Comparison of ENCODE assay signal across 10 cellular contexts in the genomic region with DNA sequence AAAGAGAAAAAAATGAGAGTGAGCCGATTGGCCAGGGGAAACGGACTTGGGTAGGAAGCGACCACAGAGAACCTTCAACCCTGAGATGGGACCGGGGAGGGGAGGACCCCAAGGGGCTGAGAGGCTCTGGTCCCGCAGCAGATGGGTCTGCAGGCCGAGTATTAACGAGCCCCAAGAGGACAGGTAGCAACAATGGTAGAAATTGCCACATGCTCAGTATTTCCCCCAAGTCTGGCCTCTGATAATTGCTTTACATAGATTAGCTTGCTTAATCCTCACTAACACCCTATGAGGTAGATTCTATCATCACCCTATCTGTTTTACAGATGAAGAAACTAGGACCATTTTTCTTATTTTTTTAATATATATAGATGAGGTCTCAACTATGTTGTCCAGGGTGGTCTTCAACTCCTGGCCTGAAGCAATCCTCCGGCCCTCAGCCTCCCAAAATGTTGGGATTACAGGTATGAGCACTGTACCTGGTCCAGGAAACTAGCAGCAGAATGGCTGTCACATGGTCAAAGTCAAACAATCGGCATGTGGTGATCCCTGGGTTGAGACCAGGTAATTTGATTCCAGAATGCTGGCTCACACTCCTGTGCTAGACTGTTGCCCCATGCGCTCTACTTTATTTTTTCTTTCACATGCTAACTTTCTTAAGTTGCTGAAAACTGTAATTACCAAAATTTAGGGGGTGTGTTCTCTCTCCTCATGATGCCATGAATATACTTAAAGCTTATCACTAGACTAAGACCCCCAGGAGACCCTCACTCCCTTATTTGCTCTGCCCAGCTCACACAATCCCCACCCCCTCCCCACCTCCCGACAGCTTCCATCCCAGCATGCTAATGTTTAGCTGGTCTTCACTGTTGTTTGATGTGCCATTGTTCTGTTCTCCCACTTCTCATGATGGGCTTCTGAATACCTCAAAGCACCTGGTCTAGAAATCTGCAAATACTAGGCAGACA.
DNase-seq lines count a peak whose midpoint lies in the region; ATAC-seq and TF ChIP-seq lines count a peak whose summit lies in the region.
"Had no signal": no experiment of that assay in that cellular context is flagged by ENCODE, and none has a peak within 500 bp of the region (broad histone marks: within the 10 kb centered on the region; RNA-seq: fewer than 3 reads in every experiment).

No MANE protein-coding gene starts in this region.

- no peak for DNase-seq in heart left ventricle
- no peak for DNase-seq in left ventricle myocardium superior
- peak; percentile 71 for DNase-seq in NCI-H82 treated with DMSO at 0.1 percent for 48 hours (lab: John Stamatoyannopoulos, UW; ENCODE audit: unreplicated experiment)
- peak; percentile 66 for DNase-seq in iPS-NIHi11 (ENCODE audit: low spot score)
- no peak for DNase-seq in vagina (ENCODE audit: extremely low spot score in 2 of 2)
- DNase-seq in RPMI8226, result no peak
- DNase-seq in islet precursor cell, result no peak
- no peak for DNase-seq in stimulated activated naive CD8-positive, alpha-beta T cell treated with anti-CD3 and anti-CD28 coated beads, Interleukin-15, amount 100 ng/mL, for 72 hours

- H3K36me3 ChIP-seq in heart left ventricle, result peaks cover 0 to 68% (median 21%) of the 10 kb centered on the region in 9 donors
- H3K36me3 ChIP-seq in vagina, result no peaks in the 10 kb centered on the region
- H3K36me3 ChIP-seq: BLaER1 had no signal

- H3K27ac Mint-ChIP-seq in stimulated activated naive CD8-positive, alpha-beta T cell treated with anti-CD3 and anti-CD28 coated beads, Interleukin-15, amount 100 ng/mL, for 72 hours, result no peak overlapping the region

- H3K9me3 Mint-ChIP-seq in stimulated activated naive CD8-positive, alpha-beta T cell treated with anti-CD3 and anti-CD28 coated beads, Interleukin-15, amount 100 ng/mL, for 72 hours, result no peaks in the 10 kb centered on the region

- H3K27me3 ChIP-seq in heart left ventricle, result no peaks in the 10 kb centered on the region
- H3K27me3 ChIP-seq in vagina, result no peaks in the 10 kb centered on the region
- H3K27me3 ChIP-seq: BLaER1 had no signal

- peaks cover 42% of the 10 kb centered on the region for H3K4me1 Mint-ChIP-seq in stimulated activated naive CD8-positive, alpha-beta T cell treated with anti-CD3 and anti-CD28 coated beads, Interleukin-15, amount 100 ng/mL, for 72 hours

- no peak overlapping the region for H3K4me3 Mint-ChIP-seq in stimulated activated naive CD8-positive, alpha-beta T cell treated with anti-CD3 and anti-CD28 coated beads, Interleukin-15, amount 100 ng/mL, for 72 hours

- no peaks in the 10 kb centered on the region for H3K9me3 ChIP-seq in heart left ventricle
- no peaks in the 10 kb centered on the region for H3K9me3 ChIP-seq in vagina
- H3K9me3 ChIP-seq: BLaER1 had no signal

- WGBS in heart left ventricle, 4 donors, result 60 to 68% (median 63%) methylated on average over 11 of the region's 11 CpGs

- TF ChIP-seq POLR2A in heart left ventricle (IDR thresholded peaks at IDR 0.05), result no peak
- no peak for TF ChIP-seq POLR2A in vagina (IDR thresholded peaks at IDR 0.05)

- ATAC-seq in heart left ventricle, result no peak
- ATAC-seq in left ventricle myocardium superior, result no peak
- ATAC-seq in stimulated activated naive CD8-positive, alpha-beta T cell treated with anti-CD3 and anti-CD28 coated beads, Interleukin-15, amount 100 ng/mL, for 72 hours, result no peak

- intact Hi-C loops in heart left ventricle (cut with DNase I), result loop anchor here (2.0 to 10.0 kb wide), 17 partner anchors 70 to 353 kb away; a partner anchor contains a TSS
- intact Hi-C loops in left ventricle myocardium superior (cut with micrococcal nuclease), result loop anchor here (10.0 kb wide), 2 partner anchors 53 to 313 kb away; no protein-coding TSS in a partner anchor
- intact Hi-C loops in vagina (cut with DNase I), result loop anchor here (2.0 to 10.0 kb wide), 2 partner anchors 77 to 313 kb away; no protein-coding TSS in a partner anchor

- H3K4me3 ChIP-seq in heart left ventricle (no peak overlapping the region), vagina (no peak overlapping the region)
- H3K4me3 ChIP-seq: BLaER1 had no signal

- H3K27ac ChIP-seq in heart left ventricle (peak overlapping the region in 8 of 12 donors; percentile 12 to 60 (median 28)), vagina (peak overlapping the region; percentile 6)
- H3K27ac ChIP-seq: BLaER1, parathyroid adenoma had no signal

- TF ChIP-seq CTCF in heart left ventricle (IDR thresholded peaks at IDR 0.05) (no peak), vagina (IDR thresholded peaks at IDR 0.05) (no peak)

- H3K27me3 Mint-ChIP-seq in stimulated activated naive CD8-positive, alpha-beta T cell treated with anti-CD3 and anti-CD28 coated beads, Interleukin-15, amount 100 ng/mL, for 72 hours, result no peaks in the 10 kb centered on the region

- H3K4me1 ChIP-seq in heart left ventricle (peaks cover 0 to 52% (median 19%) of the 10 kb centered on the region in 12 donors), vagina (peaks cover 6% of the 10 kb centered on the region)
- H3K4me1 ChIP-seq: BLaER1, parathyroid adenoma had no signal

Comparison
In these comparisons a context has a peak if more than half of its experiments do, and no peak if none do; other contexts are left out.
1. DNase-seq: peak in NCI-H82 treated with DMSO at 0.1 percent for 48 hours (single experiment) and iPS-NIHi11 (single experiment); none in heart left ventricle (0 of 5), left ventricle myocardium superior (single experiment), vagina (0 of 2), RPMI8226 (single experiment), islet precursor cell (single experiment) and stimulated activated naive CD8-positive, alpha-beta T cell treated with anti-CD3 and anti-CD28 coated beads, Interleukin-15, amount 100 ng/mL, for 72 hours (0 of 2).